In the genomic region with DNA sequence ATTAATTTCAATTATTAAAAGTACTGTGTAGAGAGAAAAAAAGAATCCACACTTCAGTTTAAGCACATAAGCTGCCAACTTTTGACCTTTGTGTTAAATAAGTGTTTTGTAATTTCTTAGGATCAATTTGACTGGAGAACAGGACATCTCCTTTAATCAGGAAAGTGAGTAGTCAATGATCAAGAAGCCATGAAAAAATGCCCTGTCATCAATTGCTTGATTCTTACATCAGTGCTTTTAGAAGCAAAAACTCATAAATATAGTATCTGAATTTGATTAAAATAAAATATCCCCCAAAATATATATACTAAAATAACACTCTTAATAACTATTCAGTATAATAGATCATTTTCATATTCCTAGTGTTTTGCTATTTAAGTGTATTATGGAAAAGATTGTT, we compare ENCODE assay signal across 11 cellular contexts.
"Had no signal": no experiment of that assay in that cellular context is flagged by ENCODE, and none has a peak within 500 bp of the region (broad histone marks: within the 10 kb centered on the region; RNA-seq: fewer than 3 reads in every experiment).

No MANE protein-coding gene starts in this region.

- H3K9ac ChIP-seq: GM23248 had no signal

- H3K4me2 ChIP-seq: GM23338 had no signal

- FAIRE-seq: H1, H54 had no signal

- ATAC-seq: GM23338, HCT116 had no signal

- H3K4me1 ChIP-seq: HAP-1 had no signal

- DNase-seq: GM23248, GOT3, H7, H9, HCEC 1CT, HFFc6 had no signal

- H3K27ac ChIP-seq: GM23248 had no signal

- H2AFZ ChIP-seq: GM23248 had no signal

- H3K9me3 ChIP-seq: HAP-1 had no signal

- H3K4me3 ChIP-seq: GM23248, GM23338, HAP-1 had no signal

- H3K36me3 ChIP-seq: HAP-1 had no signal
